ENCODE assay signal across 9 cellular contexts in genomic region chr9:12464910-12465512, GRCh38.
DNase-seq lines count a peak whose midpoint lies in the region; ATAC-seq and TF ChIP-seq lines count a peak whose summit lies in the region.
"Had no signal": no experiment of that assay in that cellular context is flagged by ENCODE, and none has a peak within 500 bp of the region (broad histone marks: within the 10 kb centered on the region; RNA-seq: fewer than 3 reads in every experiment).

No MANE protein-coding gene starts in this region.

- DNase-seq in GDM1 (lab: John Stamatoyannopoulos, UW) (peak; percentile 1), NAMALWA (ENCODE audit: low spot score) (peak; percentile 62), amniotic epithelial cell (ENCODE audit: low read depth) (peak; percentile 36), lung (ENCODE audit: low spot score) (no peak), SW 1271 (lab: John Stamatoyannopoulos, UW) (no peak), hepatic stellate cell (ENCODE audit: low spot score) (no peak), middle frontal gyrus (ENCODE audit: extremely low spot score, low spot score) (no peak)

- no peaks in the 10 kb centered on the region for H3K4me1 ChIP-seq in lung (ENCODE audit: control insufficient read depth in 2 of 2, insufficient read depth in 2 of 2, low read length in 2 of 2)

- no peaks in the 10 kb centered on the region for H3K36me3 ChIP-seq in lung (ENCODE audit: control insufficient read depth in 2 of 2, insufficient read depth in 2 of 2, low read length in 2 of 2)

- H3K9me3 ChIP-seq in lung (ENCODE audit: control insufficient read depth in 2 of 2, insufficient read depth in 1 of 2, low read length in 1 of 2), result no peaks in the 10 kb centered on the region
- H3K9me3 ChIP-seq: mucosa of descending colon had no signal

- H3K27me3 ChIP-seq in lung (ENCODE audit: control insufficient read depth, insufficient read depth), result no peaks in the 10 kb centered on the region

- WGBS in lung, 2 donors, result 0 to 3% methylated on average over 2 of the region's 2 CpGs

- H3K4me3 ChIP-seq in lung, result no peak overlapping the region
- H3K4me3 ChIP-seq: mucosa of descending colon had no signal

- TF ChIP-seq CTCF in lung (IDR thresholded peaks at IDR 0.05; ENCODE audit: control extremely low read depth, extremely low read depth), result peak; percentile 4

- no peak overlapping the region for H3K27ac ChIP-seq in lung (ENCODE audit: low read depth in 1 of 2, low read length in 1 of 2)

- ATAC-seq in lung (ENCODE audit: insufficient read depth, low FRiP score) (no peak), GM21717 (IDR thresholded peaks at IDR 0.05; ENCODE audit: unreplicated experiment) (no peak)
- ATAC-seq: mucosa of descending colon had no signal

Comparison
In these comparisons a context has a peak if more than half of its experiments do, and no peak if none do; other contexts are left out.
1. DNase-seq: peak in GDM1 (single experiment), NAMALWA (single experiment) and amniotic epithelial cell (single experiment); none in lung (single experiment), SW 1271 (0 of 2), hepatic stellate cell (single experiment) and middle frontal gyrus (single experiment).